ENCODE assay signal across 16 cellular contexts in the genomic region with DNA sequence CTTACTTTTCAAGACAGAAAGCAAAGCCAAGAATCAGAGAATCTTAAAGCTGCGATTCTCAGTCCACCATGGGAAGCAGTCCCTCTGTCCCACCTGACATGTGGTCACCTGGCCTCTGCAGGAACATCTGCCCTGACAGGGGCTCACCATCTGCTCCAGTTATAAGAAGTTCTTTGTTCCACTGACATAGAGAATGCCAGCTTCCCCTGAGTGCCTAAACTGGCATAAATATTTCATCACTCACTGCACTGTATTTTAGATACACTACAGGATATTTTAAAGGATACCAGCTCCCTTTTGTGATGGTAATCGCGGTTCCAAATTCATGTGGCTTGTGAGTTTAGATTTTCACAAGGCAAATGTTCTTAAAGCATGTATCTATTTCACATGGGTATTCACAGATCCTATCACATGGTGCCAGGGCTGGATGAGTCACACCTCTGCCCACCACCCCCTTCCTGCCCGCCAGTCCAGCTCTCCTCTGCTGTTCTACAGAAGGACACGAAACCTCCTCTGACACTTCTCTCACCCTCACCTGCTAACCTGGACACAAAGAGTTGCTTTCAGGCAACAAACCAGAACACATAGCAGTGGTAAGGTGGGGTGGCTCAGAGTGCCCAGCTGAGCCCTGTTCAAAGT.
DNase-seq lines count a peak whose midpoint lies in the region; ATAC-seq and TF ChIP-seq lines count a peak whose summit lies in the region.
"Had no signal": no experiment of that assay in that cellular context is flagged by ENCODE, and none has a peak within 500 bp of the region (broad histone marks: within the 10 kb centered on the region; RNA-seq: fewer than 3 reads in every experiment).

No MANE protein-coding gene starts in this region.

- no peak overlapping the region for H3K4me3 Mint-ChIP-seq in osteocyte (ENCODE audit: unreplicated experiment)
- H3K4me3 Mint-ChIP-seq: activated CD4-positive, alpha-beta T cell treated with anti-CD3 and anti-CD28 coated beads for 36 hours; activated T-cell treated with anti-CD3 and anti-CD28 coated beads, Interleukin-2, amount 50 U/mL, for 4 hours; T-helper 2 cell treated with Interferon-gamma antibody and Interleukin-4, amounts not matched to agents 5 μg/mL and 100 μg/mL, for 36 hours had no signal

- H3K27me3 Mint-ChIP-seq in osteocyte (ENCODE audit: unreplicated experiment): no peaks in the 10 kb centered on the region
- H3K27me3 Mint-ChIP-seq: activated CD4-positive, alpha-beta T cell treated with anti-CD3 and anti-CD28 coated beads for 36 hours had no signal

- H3K27me3 ChIP-seq in dorsolateral prefrontal cortex: no peaks in the 10 kb centered on the region

- H3K27ac Mint-ChIP-seq in osteocyte (ENCODE audit: unreplicated experiment): no peak overlapping the region
- H3K27ac Mint-ChIP-seq: activated CD4-positive, alpha-beta T cell treated with anti-CD3 and anti-CD28 coated beads for 36 hours; T-helper 2 cell treated with Interferon-gamma antibody and Interleukin-4, amounts not matched to agents 5 μg/mL and 100 μg/mL, for 36 hours had no signal

- H3K4me3 ChIP-seq in dorsolateral prefrontal cortex: no peak overlapping the region

- DNase-seq in ELR (ENCODE audit: low read depth) (peak; percentile 13), NCI-H2196 (lab: John Stamatoyannopoulos, UW; ENCODE audit: unreplicated experiment) (peak; percentile 83), dorsolateral prefrontal cortex (peak in 5 of 10 donors; percentile 40 to 73 (median 47)), renal cortical epithelial cell (ENCODE audit: low read depth) (peak; percentile 21), ecto neural progenitor cell (ENCODE audit: low spot score) (no peak), osteocyte (ENCODE audit: extremely low spot score, unreplicated experiment) (no peak), AML-193 (lab: John Stamatoyannopoulos, UW) (no peak)
- DNase-seq: activated CD4-positive, alpha-beta T cell treated with anti-CD3 and anti-CD28 coated beads for 36 hours; activated T-cell treated with anti-CD3 and anti-CD28 coated beads, Interleukin-2, amount 50 U/mL, for 4 hours; KBM-7; kidney glomerular epithelial cell; midbrain; NCI-H1436 treated with DMSO at 0.1 percent for 48 hours; NCI-H774 had no signal

- H3K4me1 Mint-ChIP-seq in osteocyte (ENCODE audit: unreplicated experiment): peaks cover 2% of the 10 kb centered on the region
- H3K4me1 Mint-ChIP-seq: activated CD4-positive, alpha-beta T cell treated with anti-CD3 and anti-CD28 coated beads for 36 hours had no signal

- no peak for ATAC-seq in GM19463 (IDR thresholded peaks at IDR 0.05; ENCODE audit: unreplicated experiment)
- ATAC-seq: activated CD4-positive, alpha-beta T cell treated with anti-CD3 and anti-CD28 coated beads for 36 hours; activated T-cell treated with anti-CD3 and anti-CD28 coated beads, Interleukin-2, amount 50 U/mL, for 4 hours had no signal

- intact Hi-C loops in dorsolateral prefrontal cortex (cut with DNase I): loop anchor here in 1 of 2 donors (10.0 kb wide), 1 partner anchor 105 kb away; a partner anchor contains a TSS

- H3K27ac ChIP-seq in dorsolateral prefrontal cortex: peak overlapping the region in 34 of 59 donors; percentile 2 to 75 (median 48)

- TF ChIP-seq CTCF in dorsolateral prefrontal cortex (IDR thresholded peaks at IDR 0.05 in 54 of 56, conservative IDR thresholded peaks at IDR 0.05 in 2 of 56; ENCODE audit: low read depth in 1 of 56, partially characterized antibody in 56 of 56): no peak
- no peak for TF ChIP-seq CTCF in osteocyte (IDR thresholded peaks at IDR 0.05)

- no peaks in the 10 kb centered on the region for H3K9me3 Mint-ChIP-seq in osteocyte (ENCODE audit: unreplicated experiment)
- H3K9me3 Mint-ChIP-seq: activated T-cell treated with anti-CD3 and anti-CD28 coated beads, Interleukin-2, amount 50 U/mL, for 4 hours; T-helper 2 cell treated with Interferon-gamma antibody and Interleukin-4, amounts not matched to agents 5 μg/mL and 100 μg/mL, for 36 hours had no signal

- H3K36me3 Mint-ChIP-seq in osteocyte (ENCODE audit: unreplicated experiment): no peaks in the 10 kb centered on the region

Comparison
In these comparisons a context has a peak if more than half of its experiments do, and no peak if none do; other contexts are left out.
1. DNase-seq: peak in ELR (single experiment), NCI-H2196 (single experiment) and renal cortical epithelial cell (single experiment); none in ecto neural progenitor cell (single experiment), osteocyte (single experiment) and AML-193 (0 of 2).